1 cellular context compared by ENCODE assay signal in the genomic region with DNA sequence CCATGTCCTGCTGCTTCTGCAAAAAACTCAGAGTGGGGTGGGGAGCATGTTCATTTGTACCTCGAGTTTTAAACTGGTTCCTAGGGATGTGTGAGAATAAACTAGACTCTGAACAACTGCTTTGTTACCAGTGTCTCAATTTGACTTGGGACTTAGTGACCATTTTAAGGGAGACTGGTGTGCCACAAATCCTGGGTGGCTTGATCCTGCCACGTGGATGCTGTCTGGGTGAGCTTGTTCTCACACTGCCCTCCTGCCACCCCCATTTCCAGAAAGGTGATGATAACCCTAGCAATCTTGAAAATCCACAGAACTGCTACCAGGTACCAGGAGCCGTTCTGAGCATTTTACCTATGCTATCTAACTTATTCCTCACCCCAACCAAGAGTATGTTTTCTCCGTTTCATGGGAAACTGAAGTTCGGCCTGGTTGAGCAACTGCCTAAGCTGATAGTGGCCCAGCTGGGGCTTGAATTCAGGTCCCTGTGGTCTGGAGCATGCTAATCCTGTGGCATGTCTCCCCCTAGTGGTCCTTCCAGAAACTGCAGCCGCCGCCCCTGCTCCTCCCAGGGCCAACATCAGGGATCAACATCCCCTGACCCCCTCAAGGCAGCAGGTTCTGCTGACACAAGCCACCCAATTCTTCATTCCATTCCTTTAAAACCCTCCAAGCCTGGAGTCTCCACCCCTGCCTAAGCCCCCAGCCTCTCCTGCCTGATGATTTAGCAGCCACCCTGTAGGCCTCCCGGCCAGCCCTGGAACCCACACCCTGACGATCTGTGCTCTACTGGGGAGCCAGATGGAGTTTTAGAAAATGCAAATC.
TF ChIP-seq lines count a peak whose summit lies in the region.

No MANE protein-coding gene starts in this region.

TF ChIP-seq in H1, 55 proteins besides CTCF, POLR2A, EP300 and RAD21:
- TF ChIP-seq SRF (IDR thresholded peaks at IDR 0.05; ENCODE audit: low read depth, low read length) (no peak), HDAC6 (IDR thresholded peaks at IDR 0.05; ENCODE audit: low read depth, low read length) (no peak), TAF1 (IDR thresholded peaks at IDR 0.05; ENCODE audit: low read depth, low read length) (no peak), CHD1 (IDR thresholded peaks at IDR 0.05; ENCODE audit: low read depth, low read length) (no peak), POLR2AphosphoS5 (IDR thresholded peaks at IDR 0.05; ENCODE audit: low read depth, low read length) (no peak), SP1 (IDR thresholded peaks at IDR 0.05; ENCODE audit: low read depth, low read length) (no peak), SIN3A (conservative IDR thresholded peaks at IDR 0.05 in 1 of 2, IDR thresholded peaks at IDR 0.05 in 1 of 2; ENCODE audit: low read depth in 1 of 2, low read length in 2 of 2) (0 out of 4 replicates have a peak, but pooled peaks of 1 of the 2 experiments have one; percentile 29), SP4 (IDR thresholded peaks at IDR 0.05; ENCODE audit: low read length) (no peak), EGR1 (IDR thresholded peaks at IDR 0.05; ENCODE audit: borderline replicate concordance, low read depth, low read length) (no peak), SIX5 (IDR thresholded peaks at IDR 0.05; ENCODE audit: low read depth, low read length) (no peak), CEBPB (IDR thresholded peaks at IDR 0.05; ENCODE audit: low read depth, low read length) (peak; percentile 87), GTF2F1 (IDR thresholded peaks at IDR 0.05; ENCODE audit: borderline replicate concordance, low read depth, low read length) (no peak)
- TF ChIP-seq, protein P1, sequence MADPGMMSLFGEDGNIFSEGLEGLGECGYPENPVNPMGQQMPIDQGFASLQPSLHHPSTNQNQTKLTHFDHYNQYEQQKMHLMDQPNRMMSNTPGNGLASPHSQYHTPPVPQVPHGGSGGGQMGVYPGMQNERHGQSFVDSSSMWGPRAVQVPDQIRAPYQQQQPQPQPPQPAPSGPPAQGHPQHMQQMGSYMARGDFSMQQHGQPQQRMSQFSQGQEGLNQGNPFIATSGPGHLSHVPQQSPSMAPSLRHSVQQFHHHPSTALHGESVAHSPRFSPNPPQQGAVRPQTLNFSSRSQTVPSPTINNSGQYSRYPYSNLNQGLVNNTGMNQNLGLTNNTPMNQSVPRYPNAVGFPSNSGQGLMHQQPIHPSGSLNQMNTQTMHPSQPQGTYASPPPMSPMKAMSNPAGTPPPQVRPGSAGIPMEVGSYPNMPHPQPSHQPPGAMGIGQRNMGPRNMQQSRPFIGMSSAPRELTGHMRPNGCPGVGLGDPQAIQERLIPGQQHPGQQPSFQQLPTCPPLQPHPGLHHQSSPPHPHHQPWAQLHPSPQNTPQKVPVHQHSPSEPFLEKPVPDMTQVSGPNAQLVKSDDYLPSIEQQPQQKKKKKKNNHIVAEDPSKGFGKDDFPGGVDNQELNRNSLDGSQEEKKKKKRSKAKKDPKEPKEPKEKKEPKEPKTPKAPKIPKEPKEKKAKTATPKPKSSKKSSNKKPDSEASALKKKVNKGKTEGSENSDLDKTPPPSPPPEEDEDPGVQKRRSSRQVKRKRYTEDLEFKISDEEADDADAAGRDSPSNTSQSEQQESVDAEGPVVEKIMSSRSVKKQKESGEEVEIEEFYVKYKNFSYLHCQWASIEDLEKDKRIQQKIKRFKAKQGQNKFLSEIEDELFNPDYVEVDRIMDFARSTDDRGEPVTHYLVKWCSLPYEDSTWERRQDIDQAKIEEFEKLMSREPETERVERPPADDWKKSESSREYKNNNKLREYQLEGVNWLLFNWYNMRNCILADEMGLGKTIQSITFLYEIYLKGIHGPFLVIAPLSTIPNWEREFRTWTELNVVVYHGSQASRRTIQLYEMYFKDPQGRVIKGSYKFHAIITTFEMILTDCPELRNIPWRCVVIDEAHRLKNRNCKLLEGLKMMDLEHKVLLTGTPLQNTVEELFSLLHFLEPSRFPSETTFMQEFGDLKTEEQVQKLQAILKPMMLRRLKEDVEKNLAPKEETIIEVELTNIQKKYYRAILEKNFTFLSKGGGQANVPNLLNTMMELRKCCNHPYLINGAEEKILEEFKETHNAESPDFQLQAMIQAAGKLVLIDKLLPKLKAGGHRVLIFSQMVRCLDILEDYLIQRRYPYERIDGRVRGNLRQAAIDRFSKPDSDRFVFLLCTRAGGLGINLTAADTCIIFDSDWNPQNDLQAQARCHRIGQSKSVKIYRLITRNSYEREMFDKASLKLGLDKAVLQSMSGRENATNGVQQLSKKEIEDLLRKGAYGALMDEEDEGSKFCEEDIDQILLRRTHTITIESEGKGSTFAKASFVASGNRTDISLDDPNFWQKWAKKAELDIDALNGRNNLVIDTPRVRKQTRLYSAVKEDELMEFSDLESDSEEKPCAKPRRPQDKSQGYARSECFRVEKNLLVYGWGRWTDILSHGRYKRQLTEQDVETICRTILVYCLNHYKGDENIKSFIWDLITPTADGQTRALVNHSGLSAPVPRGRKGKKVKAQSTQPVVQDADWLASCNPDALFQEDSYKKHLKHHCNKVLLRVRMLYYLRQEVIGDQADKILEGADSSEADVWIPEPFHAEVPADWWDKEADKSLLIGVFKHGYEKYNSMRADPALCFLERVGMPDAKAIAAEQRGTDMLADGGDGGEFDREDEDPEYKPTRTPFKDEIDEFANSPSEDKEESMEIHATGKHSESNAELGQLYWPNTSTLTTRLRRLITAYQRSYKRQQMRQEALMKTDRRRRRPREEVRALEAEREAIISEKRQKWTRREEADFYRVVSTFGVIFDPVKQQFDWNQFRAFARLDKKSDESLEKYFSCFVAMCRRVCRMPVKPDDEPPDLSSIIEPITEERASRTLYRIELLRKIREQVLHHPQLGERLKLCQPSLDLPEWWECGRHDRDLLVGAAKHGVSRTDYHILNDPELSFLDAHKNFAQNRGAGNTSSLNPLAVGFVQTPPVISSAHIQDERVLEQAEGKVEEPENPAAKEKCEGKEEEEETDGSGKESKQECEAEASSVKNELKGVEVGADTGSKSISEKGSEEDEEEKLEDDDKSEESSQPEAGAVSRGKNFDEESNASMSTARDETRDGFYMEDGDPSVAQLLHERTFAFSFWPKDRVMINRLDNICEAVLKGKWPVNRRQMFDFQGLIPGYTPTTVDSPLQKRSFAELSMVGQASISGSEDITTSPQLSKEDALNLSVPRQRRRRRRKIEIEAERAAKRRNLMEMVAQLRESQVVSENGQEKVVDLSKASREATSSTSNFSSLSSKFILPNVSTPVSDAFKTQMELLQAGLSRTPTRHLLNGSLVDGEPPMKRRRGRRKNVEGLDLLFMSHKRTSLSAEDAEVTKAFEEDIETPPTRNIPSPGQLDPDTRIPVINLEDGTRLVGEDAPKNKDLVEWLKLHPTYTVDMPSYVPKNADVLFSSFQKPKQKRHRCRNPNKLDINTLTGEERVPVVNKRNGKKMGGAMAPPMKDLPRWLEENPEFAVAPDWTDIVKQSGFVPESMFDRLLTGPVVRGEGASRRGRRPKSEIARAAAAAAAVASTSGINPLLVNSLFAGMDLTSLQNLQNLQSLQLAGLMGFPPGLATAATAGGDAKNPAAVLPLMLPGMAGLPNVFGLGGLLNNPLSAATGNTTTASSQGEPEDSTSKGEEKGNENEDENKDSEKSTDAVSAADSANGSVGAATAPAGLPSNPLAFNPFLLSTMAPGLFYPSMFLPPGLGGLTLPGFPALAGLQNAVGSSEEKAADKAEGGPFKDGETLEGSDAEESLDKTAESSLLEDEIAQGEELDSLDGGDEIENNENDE (IDR thresholded peaks at IDR 0.05; ENCODE audit: insufficient replicate concordance, low read length) = no peak
- TF ChIP-seq, protein P2, sequence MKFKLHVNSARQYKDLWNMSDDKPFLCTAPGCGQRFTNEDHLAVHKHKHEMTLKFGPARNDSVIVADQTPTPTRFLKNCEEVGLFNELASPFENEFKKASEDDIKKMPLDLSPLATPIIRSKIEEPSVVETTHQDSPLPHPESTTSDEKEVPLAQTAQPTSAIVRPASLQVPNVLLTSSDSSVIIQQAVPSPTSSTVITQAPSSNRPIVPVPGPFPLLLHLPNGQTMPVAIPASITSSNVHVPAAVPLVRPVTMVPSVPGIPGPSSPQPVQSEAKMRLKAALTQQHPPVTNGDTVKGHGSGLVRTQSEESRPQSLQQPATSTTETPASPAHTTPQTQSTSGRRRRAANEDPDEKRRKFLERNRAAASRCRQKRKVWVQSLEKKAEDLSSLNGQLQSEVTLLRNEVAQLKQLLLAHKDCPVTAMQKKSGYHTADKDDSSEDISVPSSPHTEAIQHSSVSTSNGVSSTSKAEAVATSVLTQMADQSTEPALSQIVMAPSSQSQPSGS (IDR thresholded peaks at IDR 0.05; ENCODE audit: low read length) = no peak
